Comparison of ENCODE assay signal across 9 cellular contexts in genomic region chr10:50417486-50417905, GRCh38.
DNase-seq lines count a peak whose midpoint lies in the region; ATAC-seq, FAIRE-seq and TF ChIP-seq lines count a peak whose summit lies in the region.
"Had no signal": no experiment of that assay in that cellular context is flagged by ENCODE, and none has a peak within 500 bp of the region (broad histone marks: within the 10 kb centered on the region; RNA-seq: fewer than 3 reads in every experiment).

No MANE protein-coding gene starts in this region.

- POLR2A ChIA-PET in HepG2 (lab: Yijun Ruan, JAX), result interaction anchor here (1.0 to 1.3 kb wide), 2 partner anchors 22 to 207 kb away, joined by 5 read pairs; no protein-coding TSS in a partner anchor

- intact Hi-C loops in HepG2 (cut with micrococcal nuclease; ENCODE audit: unreplicated experiment), result loop anchor here (10.0 kb wide), 1 partner anchor 207 kb away; the partner anchor contains the start of gene SGMS1

- H3K79me2 ChIP-seq in KMS-11 (ENCODE audit: insufficient read depth, low read depth) (peaks cover 15% of the 10 kb centered on the region; the same call in 1 of the 2 replicates), HepG2 (ENCODE audit: insufficient read depth, low read length) (peaks cover 8% of the 10 kb centered on the region)

- no peaks in the 10 kb centered on the region for H3K36me3 ChIP-seq in KMS-11 (ENCODE audit: insufficient read depth)
- no peaks in the 10 kb centered on the region for H3K36me3 ChIP-seq in bronchial epithelial cell (ENCODE audit: control insufficient read depth, insufficient read depth, low read length)
- no peaks in the 10 kb centered on the region for H3K36me3 ChIP-seq in HepG2 (replicated peaks in 1 of 2; ENCODE audit: control insufficient read depth in 1 of 2, insufficient read depth in 2 of 2, low read length in 2 of 2)
- H3K36me3 ChIP-seq in suprapubic skin, result no peaks in the 10 kb centered on the region

- CTCF ChIA-PET in HepG2 (lab: Yijun Ruan, JAX; ENCODE audit: low intra/inter-chr PET ratio, low total read pairs), result interaction anchor here (2.6 kb wide), 1 partner anchor 50 kb away, joined by 6 read pairs; no protein-coding TSS in a partner anchor

- H4K20me1 ChIP-seq in KMS-11 (ENCODE audit: insufficient read depth), result no peaks in the 10 kb centered on the region
- H4K20me1 ChIP-seq in HepG2 (ENCODE audit: insufficient read depth, low read length), result no peaks in the 10 kb centered on the region

- H3K27ac ChIP-seq in KMS-11 (peak overlapping the region; percentile 38; the same call in 1 of the 2 replicates), HepG2 (ENCODE audit: extremely low read length, insufficient read depth, low read length) (peak overlapping the region; percentile 46), suprapubic skin (peak overlapping the region; percentile 88)

- TF ChIP-seq EP300 in HepG2 (IDR thresholded peaks at IDR 0.05; ENCODE audit: low read depth in 2 of 2, low read length in 2 of 2) (no peak), HepG2 (CRISPR knock-in tag; IDR thresholded peaks at IDR 0.05; ENCODE audit: borderline replicate concordance) (no peak), suprapubic skin (IDR thresholded peaks at IDR 0.05) (no peak)

- H3K9me3 ChIP-seq in HepG2 (ENCODE audit: low read length) (no peaks in the 10 kb centered on the region), suprapubic skin (no peaks in the 10 kb centered on the region)

- no peak for TF ChIP-seq CTCF in KMS-11 (conservative IDR thresholded peaks at IDR 0.05; ENCODE audit: low read depth, low read length)
- TF ChIP-seq CTCF in bronchial epithelial cell (IDR thresholded peaks at IDR 0.05; ENCODE audit: insufficient read depth, low read length, severe bottlenecking), result no peak
- TF ChIP-seq CTCF in HepG2 (CRISPR knock-in tag; IDR thresholded peaks at IDR 0.05), result no peak
- TF ChIP-seq CTCF in suprapubic skin (IDR thresholded peaks at IDR 0.05), result no peak

- DNase-seq in NK-92 treated with Interleukin-12 subunit alpha and Interleukin-12 subunit beta, amount 100 ng/mL, for 24 hours (lab: John Stamatoyannopoulos, UW), result peak; percentile 32
- no peak for DNase-seq in NK-92 (lab: John Stamatoyannopoulos, UW; ENCODE audit: unreplicated experiment)
- DNase-seq in bronchial epithelial cell (ENCODE audit: low read depth), result peak; percentile 31
- no peak for DNase-seq in HepG2 (ENCODE audit: low spot score)
- no peak for DNase-seq in suprapubic skin (ENCODE audit: low spot score in 2 of 2)

- H2AFZ ChIP-seq in KMS-11 (ENCODE audit: low read depth) (peak overlapping the region; percentile 21; the same call in 1 of the 2 replicates), HepG2 (ENCODE audit: low read length) (no peak overlapping the region)

- no peak overlapping the region for H3K4me3 ChIP-seq in KMS-11 (IDR thresholded peaks at IDR 0.05; ENCODE audit: insufficient read depth, low read depth, low read length)
- H3K4me3 ChIP-seq in bronchial epithelial cell (ENCODE audit: low read depth, low read length), result peak overlapping the region; percentile 48
- H3K4me3 ChIP-seq in HepG2 (replicated peaks in 1 of 3; ENCODE audit: insufficient read depth in 1 of 3, low read depth in 2 of 3, low read length in 3 of 3), result peak overlapping the region; percentile 69 to 88 (median 76)
- peak overlapping the region; percentile 66 for H3K4me3 ChIP-seq in suprapubic skin

- H3K9ac ChIP-seq in KMS-11 (peak overlapping the region; percentile 30; the same call in 1 of the 2 replicates), HepG2 (ENCODE audit: insufficient read depth, low read depth, low read length) (peak overlapping the region; percentile 64)

- H3K27me3 ChIP-seq in KMS-11 (ENCODE audit: insufficient read depth, low read depth), result no peaks in the 10 kb centered on the region
- no peaks in the 10 kb centered on the region for H3K27me3 ChIP-seq in bronchial epithelial cell (ENCODE audit: control insufficient read depth, insufficient read depth, low read length)
- H3K27me3 ChIP-seq in HepG2 (ENCODE audit: control insufficient read depth in 1 of 2, insufficient read depth in 2 of 2, low read length in 2 of 2), result no peaks in the 10 kb centered on the region
- no peaks in the 10 kb centered on the region for H3K27me3 ChIP-seq in suprapubic skin

- no peak for TF ChIP-seq RAD21 in HepG2 (CRISPR knock-in tag; IDR thresholded peaks at IDR 0.05)

- FAIRE-seq in bronchial epithelial cell (lab: Jason Lieb, UNC) (no peak), HepG2 (lab: Jason Lieb, UNC) (no peak)
- FAIRE-seq: A204.1 had no signal

- TF ChIP-seq POLR2A in HepG2 (IDR thresholded peaks at IDR 0.05; ENCODE audit: insufficient read depth in 1 of 2, low read depth in 2 of 2, low read length in 2 of 2) (no peak), suprapubic skin (IDR thresholded peaks at IDR 0.05) (no peak)

- in situ Hi-C loops in HepG2 (cut with HindIII; ENCODE audit: extremely low pct_ligation_motif_present, low pct_unique_long_range_greater_than_20kb), result no loop called here

- H3K4me1 ChIP-seq in KMS-11 (ENCODE audit: low read depth, poor library complexity, severe bottlenecking), result peaks cover 24% of the 10 kb centered on the region
- H3K4me1 ChIP-seq in HepG2 (ENCODE audit: insufficient read depth, low read length), result peaks cover 54% of the 10 kb centered on the region
- peaks cover 65% of the 10 kb centered on the region for H3K4me1 ChIP-seq in suprapubic skin

- peak; percentile 58 for ATAC-seq in HepG2
- no peak for ATAC-seq in GM21515 (IDR thresholded peaks at IDR 0.05; ENCODE audit: unreplicated experiment)
- no peak for ATAC-seq in GM18519 (IDR thresholded peaks at IDR 0.05; ENCODE audit: low FRiP score, unreplicated experiment)

- 35% methylated on average over 6 of the region's 6 CpGs for WGBS in HepG2 (ENCODE audit: low lambda C conversion rate)
- WGBS in suprapubic skin, result 7% methylated on average over 6 of the region's 6 CpGs

- H3K4me2 ChIP-seq in KMS-11 (0 out of 2 replicates have a peak overlapping the region, but pooled peaks have one; percentile 26), HepG2 (ENCODE audit: low read depth, low read length) (peak overlapping the region; percentile 78)

- no TSS peak for BruUV-seq in HepG2 (replicated peaks; lab: Mats Ljungman, UMichigan)

TF ChIP-seq in HepG2, 621 proteins besides CTCF, POLR2A, EP300 and RAD21:
- TF ChIP-seq ZNF780A (CRISPR knock-in tag; IDR thresholded peaks at IDR 0.05) (no peak), TEAD3 (CRISPR knock-in tag; optimal IDR thresholded peaks at IDR 0.05; ENCODE audit: borderline replicate concordance) (peak; percentile 22)

Comparison
In these comparisons a context has a peak if more than half of its experiments do, and no peak if none do; other contexts are left out.
1. DNase-seq: peak in NK-92 treated with Interleukin-12 subunit alpha and Interleukin-12 subunit beta, amount 100 ng/mL, for 24 hours (single experiment) and bronchial epithelial cell (single experiment); none in NK-92 (single experiment), HepG2 (single experiment) and suprapubic skin (0 of 2).
2. H3K27ac ChIP-seq: peak in every context shown above with its lines; median percentile 88 in suprapubic skin; 46 in HepG2; 38 in KMS-11.